10 cellular contexts compared by ENCODE assay signal in genomic region chr18:24027156-24027555, GRCh38. TPM values are rescaled to one million over a fixed set of nuclear protein-coding genes. Genes with fewer than 3 reads are reported as not detected.
DNase-seq lines count a peak whose midpoint lies in the region; ATAC-seq and TF ChIP-seq lines count a peak whose summit lies in the region.
"Had no signal": no experiment of that assay in that cellular context is flagged by ENCODE, and none has a peak within 500 bp of the region (broad histone marks: within the 10 kb centered on the region; RNA-seq: fewer than 3 reads in every experiment).

No MANE protein-coding gene starts in this region.

- H3K36me3 ChIP-seq in brain microvascular endothelial cell (replicated peaks) (no peaks in the 10 kb centered on the region), mucosa of descending colon (ENCODE audit: low read depth) (no peaks in the 10 kb centered on the region), WERI-Rb-1 (no peaks in the 10 kb centered on the region)

- ATAC-seq in mucosa of descending colon (peak; percentile 7), GM19035 (IDR thresholded peaks at IDR 0.05; ENCODE audit: unreplicated experiment) (no peak)

- CTCF ChIA-PET in HEK293T (lab: Yijun Ruan, JAX) = interaction anchor here (1.2 kb wide), 1 partner anchor 11 kb away, joined by 3 read pairs; no protein-coding TSS in a partner anchor

- POLR2A ChIA-PET in HEK293T (lab: Yijun Ruan, JAX) = interaction anchor here (2.0 kb wide), 1 partner anchor 111 kb away, joined by 4 read pairs; the partner anchor contains the start of gene CABYR

- H3K27me3 ChIP-seq in brain microvascular endothelial cell (replicated peaks) (no peaks in the 10 kb centered on the region), WERI-Rb-1 (ENCODE audit: insufficient read depth, low read depth, severe bottlenecking) (no peaks in the 10 kb centered on the region)
- H3K27me3 ChIP-seq: dorsolateral prefrontal cortex had no signal

- peak; percentile 85 for DNase-seq in AG08395 (ENCODE audit: low spot score)
- DNase-seq in KBM-7 = peak; percentile 53
- DNase-seq in brain microvascular endothelial cell = peak; percentile 59
- DNase-seq in mucosa of descending colon = peak in 1 of 3 donors; percentile 34
- no peak for DNase-seq in WERI-Rb-1
- DNase-seq in HEK293T (ENCODE audit: extremely low spot score) = no peak
- DNase-seq in hepatic stellate cell (ENCODE audit: low spot score) = no peak
- DNase-seq: DND-41, dorsolateral prefrontal cortex had no signal

- H3K9me3 ChIP-seq in mucosa of descending colon (no peaks in the 10 kb centered on the region), WERI-Rb-1 (ENCODE audit: severe bottlenecking) (no peaks in the 10 kb centered on the region)

- H3K27ac ChIP-seq in brain microvascular endothelial cell (no peak overlapping the region), WERI-Rb-1 (no peak overlapping the region)

- in situ Hi-C loops in KBM-7 (cut with MboI; ENCODE audit: low pct_unique_long_range_greater_than_20kb, low sequenced_read_pairs) = no loop called here
- in situ Hi-C loops in brain microvascular endothelial cell (cut with HindIII; ENCODE audit: low pct_ligation_motif_present, low sequenced_read_pairs) = no loop called here

- H3K4me3 ChIP-seq in brain microvascular endothelial cell (ENCODE audit: low read depth, low read length) = no peak overlapping the region
- no peak overlapping the region for H3K4me3 ChIP-seq in mucosa of descending colon
- H3K4me3 ChIP-seq in WERI-Rb-1 (ENCODE audit: low read depth, low read length) = no peak overlapping the region
- H3K4me3 ChIP-seq: dorsolateral prefrontal cortex had no signal

- intact Hi-C loops in mucosa of descending colon (cut with DNase I, micrococcal nuclease) = no loop called here

- H3K4me1 ChIP-seq in mucosa of descending colon (ENCODE audit: low read depth) = peaks cover 9% of the 10 kb centered on the region

- TF ChIP-seq CTCF in brain microvascular endothelial cell (IDR thresholded peaks at IDR 0.05; ENCODE audit: low read depth, low read length, missing control alignments) = no peak
- no peak for TF ChIP-seq CTCF in mucosa of descending colon (IDR thresholded peaks at IDR 0.05)
- TF ChIP-seq CTCF in WERI-Rb-1 (IDR thresholded peaks at IDR 0.05; ENCODE audit: low read depth, low read length) = no peak

TF ChIP-seq in HEK293T, 16 proteins besides CTCF, POLR2A, EP300 and RAD21:
- TF ChIP-seq FOXK2 (IDR thresholded peaks at IDR 0.05) (no peak), FOXM1 (IDR thresholded peaks at IDR 0.05; ENCODE audit: borderline replicate concordance) (no peak), ARNT (IDR thresholded peaks at IDR 0.05) (no peak), LEF1 (IDR thresholded peaks at IDR 0.05; ENCODE audit: borderline replicate concordance) (no peak), FOXA1 (IDR thresholded peaks at IDR 0.05) (no peak), SUZ12 (IDR thresholded peaks at IDR 0.05) (no peak), HDGF (IDR thresholded peaks at IDR 0.05; ENCODE audit: borderline replicate concordance) (no peak), CTBP1 (IDR thresholded peaks at IDR 0.05; ENCODE audit: borderline replicate concordance) (no peak), BHLHE40 (IDR thresholded peaks at IDR 0.05; ENCODE audit: borderline replicate concordance) (no peak), L3MBTL2 (conservative IDR thresholded peaks at IDR 0.05) (no peak), NFRKB (IDR thresholded peaks at IDR 0.05) (no peak)

RNA-seq across cellular contexts. Expression of gene TTC39C, which starts 12.6 kb away (rescaled TPM):
- 10 to 100 TPM in 2 of 3 donors, 1 to 10 TPM in 1; 8.1 to 14.6 (median 13.2) TPM for total RNA-seq in mucosa of descending colon

Comparison
In these comparisons a context has a peak if more than half of its experiments do, and no peak if none do; other contexts are left out.
1. DNase-seq: peak in AG08395 (single experiment), KBM-7 (single experiment) and brain microvascular endothelial cell (single experiment); none in WERI-Rb-1 (single experiment), HEK293T (single experiment) and hepatic stellate cell (single experiment).